ENCODE assay signal across 8 cellular contexts in genomic region chr1:3564921-3565831, GRCh38. TPM values are rescaled to one million over a fixed set of nuclear protein-coding genes. Genes with fewer than 3 reads are reported as not detected.
A peak's percentile ranks its signal among the peaks of the same experiment; 100 is the strongest.
DNase-seq lines count a peak whose midpoint lies in the region; ATAC-seq and TF ChIP-seq lines count a peak whose summit lies in the region.

No MANE protein-coding gene starts in this region.

- peak; percentile 51 for DNase-seq in A673 (ENCODE audit: low spot score)
- no peak for DNase-seq in mammary epithelial cell
- peak; percentile 34 to 55 for DNase-seq in lung microvascular endothelial cell (ENCODE audit: low read depth in 2 of 2)
- DNase-seq in upper lobe of right lung: no peak

- H3K79me2 ChIP-seq in mammary epithelial cell (ENCODE audit: insufficient read depth, low read length): no peaks in the 10 kb centered on the region

- H3K9ac ChIP-seq in mammary epithelial cell (ENCODE audit: insufficient read depth, low read length): no peak overlapping the region

- peak; percentile 70 for ATAC-seq in SK-N-SH treated with all-trans-retinoic acid at 6 μM for 48 hours
- ATAC-seq in upper lobe of right lung: peak; percentile 36
- no peak for ATAC-seq in HG02884 (IDR thresholded peaks at IDR 0.05; ENCODE audit: unreplicated experiment)
- no peak for ATAC-seq in GM21390 (IDR thresholded peaks at IDR 0.05; ENCODE audit: unreplicated experiment)

- CTCF ChIA-PET in A673 (lab: Charles Lee): interaction anchor here (2.1 kb wide), 1 partner anchor 54 kb away, joined by 18 read pairs; no protein-coding TSS in a partner anchor
- CTCF ChIA-PET in mammary epithelial cell (lab: Charles Lee; ENCODE audit: low non-redundant PET): interaction anchor here (0.6 kb wide), 1 partner anchor 157 kb away, joined by 3 read pairs; no protein-coding TSS in a partner anchor

- H2AFZ ChIP-seq in mammary epithelial cell (ENCODE audit: low read depth, low read length): no peak overlapping the region

- no peak overlapping the region for H3K4me3 ChIP-seq in A673 (ENCODE audit: low read depth, low read length, poor library complexity, severe bottlenecking)
- H3K4me3 ChIP-seq in mammary epithelial cell (replicated peaks in 1 of 3; ENCODE audit: insufficient read depth in 1 of 3, low read depth in 2 of 3, low read length in 3 of 3): no peak overlapping the region
- no peak overlapping the region for H3K4me3 ChIP-seq in upper lobe of right lung

- BruUV-seq in A673 (replicated peaks; lab: Mats Ljungman, UMichigan) (no TSS peak), mammary epithelial cell (replicated peaks; lab: Mats Ljungman, UMichigan) (no TSS peak)

- dilution Hi-C loops in mammary epithelial cell (cut with HindIII; ENCODE audit: low sequenced_read_pairs): no loop called here

- WGBS in mammary epithelial cell (ENCODE audit: low coverage, missing lambda C conversion rate): 43% methylated on average over 13 of the region's 29 CpGs

- no peaks in the 10 kb centered on the region for H3K36me3 ChIP-seq in A673 (ENCODE audit: insufficient read depth, low read length, poor library complexity, severe bottlenecking)
- no peaks in the 10 kb centered on the region for H3K36me3 ChIP-seq in mammary epithelial cell (ENCODE audit: insufficient read depth, low read length)
- no peaks in the 10 kb centered on the region for H3K36me3 ChIP-seq in upper lobe of right lung

- no peak overlapping the region for H3K27ac ChIP-seq in A673 (ENCODE audit: low read depth, low read length, poor library complexity, severe bottlenecking)
- H3K27ac ChIP-seq in mammary epithelial cell (ENCODE audit: insufficient read depth, low read depth, low read length): no peak overlapping the region
- no peak overlapping the region for H3K27ac ChIP-seq in upper lobe of right lung

- TF ChIP-seq CTCF in A673 (conservative IDR thresholded peaks at IDR 0.05; ENCODE audit: low read depth, low read length): peak; percentile 95
- TF ChIP-seq CTCF in GM12872 (IDR thresholded peaks at IDR 0.05; ENCODE audit: insufficient read depth, low read depth, low read length): peak; percentile 84
- peak; percentile 85 to 93 for TF ChIP-seq CTCF in mammary epithelial cell (conservative IDR thresholded peaks at IDR 0.05 in 1 of 2, IDR thresholded peaks at IDR 0.05 in 1 of 2; ENCODE audit: extremely low read depth in 1 of 2, insufficient read depth in 1 of 2, low read depth in 1 of 2, low read length in 2 of 2)
- TF ChIP-seq CTCF in upper lobe of right lung (IDR thresholded peaks at IDR 0.05): peak; percentile 92

- H3K9me3 ChIP-seq in A673 (ENCODE audit: low read depth, low read length, poor library complexity, severe bottlenecking) (no peaks in the 10 kb centered on the region), mammary epithelial cell (replicated peaks; ENCODE audit: insufficient read depth, low read length) (no peaks in the 10 kb centered on the region), upper lobe of right lung (no peaks in the 10 kb centered on the region)

- H3K4me1 ChIP-seq in A673 (ENCODE audit: insufficient read depth, low read length, poor library complexity, severe bottlenecking) (no peaks in the 10 kb centered on the region), mammary epithelial cell (ENCODE audit: insufficient read depth, low read length) (no peaks in the 10 kb centered on the region), upper lobe of right lung (no peaks in the 10 kb centered on the region)

- H4K20me1 ChIP-seq in mammary epithelial cell (ENCODE audit: insufficient read depth, low read length): no peaks in the 10 kb centered on the region

- in situ Hi-C loops in mammary epithelial cell (cut with MboI; ENCODE audit: low sequenced_read_pairs in 2 of 2): no loop called here

- H3K27me3 ChIP-seq in A673 (replicated peaks; ENCODE audit: insufficient read depth, low read depth, low read length, poor library complexity) (no peaks in the 10 kb centered on the region), mammary epithelial cell (ENCODE audit: insufficient read depth, low read length) (no peaks in the 10 kb centered on the region), upper lobe of right lung (no peaks in the 10 kb centered on the region)

- POLR2A ChIA-PET in A673 (lab: Charles Lee; ENCODE audit: low non-redundant PET): no interaction called here

- intact Hi-C loops in A673 (cut with micrococcal nuclease; ENCODE audit: unreplicated experiment) (loop anchor here (1.0 to 5.0 kb wide), 2 partner anchors 54 to 157 kb away; no protein-coding TSS in a partner anchor), mammary epithelial cell (cut with micrococcal nuclease) (loop anchor here (1.0 to 5.0 kb wide), 4 partner anchors 50 to 159 kb away; no protein-coding TSS in a partner anchor), upper lobe of right lung (cut with DNase I) (loop anchor here (5.0 kb wide), 1 partner anchor 52 kb away; no protein-coding TSS in a partner anchor)

- no peak overlapping the region for H3K4me2 ChIP-seq in mammary epithelial cell (ENCODE audit: insufficient read depth, low read depth, low read length)

TF ChIP-seq in SK-N-SH treated with all-trans-retinoic acid at 6 μM for 48 hours, 23 proteins besides CTCF, POLR2A, EP300 and RAD21 (continues in another document):
- TF ChIP-seq TSHZ2 (CRISPR knock-in tag; IDR thresholded peaks at IDR 0.05) (no peak), SNAI2 (CRISPR knock-in tag; IDR thresholded peaks at IDR 0.05) (no peak), CREB5 (CRISPR knock-in tag; IDR thresholded peaks at IDR 0.05; ENCODE audit: low read depth) (no peak), ZNF8 (CRISPR knock-in tag; IDR thresholded peaks at IDR 0.05) (no peak), ZFP3 (CRISPR knock-in tag; IDR thresholded peaks at IDR 0.05) (no peak), POU6F1 (CRISPR knock-in tag; IDR thresholded peaks at IDR 0.05; ENCODE audit: borderline replicate concordance, low read depth) (no peak), TOX (CRISPR knock-in tag; IDR thresholded peaks at IDR 0.05; ENCODE audit: borderline replicate concordance) (no peak)

RNA-seq across cellular contexts. Expression of gene MEGF6, which starts 46.1 kb away (rescaled TPM):
- total RNA-seq in A673 (2021): 2.8 and 7.8 TPM in 2 replicates
- total RNA-seq in mammary epithelial cell: 10 to 100 TPM in 1 of 2 donors, under 1 TPM in 1; 0.82 to 29.2 TPM
- 0.71 TPM for polyA plus RNA-seq in mammary epithelial cell
- polyA minus RNA-seq in mammary epithelial cell: not detected
- total RNA-seq in lung microvascular endothelial cell: 53.8 and 212 TPM in 2 replicates
- 96.6 TPM for total RNA-seq in upper lobe of right lung

RNA-seq across cellular contexts. Expression of gene TPRG1L, which starts 59.6 kb away (rescaled TPM):
- total RNA-seq in A673 (2021) (13.4 and 13.7 TPM in 2 replicates), mammary epithelial cell (10 to 100 TPM; 44.2 to 48.6 TPM), lung microvascular endothelial cell (26.2 and 28.6 TPM in 2 replicates), upper lobe of right lung (47.5 TPM)
- 57.0 TPM for polyA plus RNA-seq in mammary epithelial cell
- 57.2 TPM for polyA minus RNA-seq in mammary epithelial cell

Comparison
In these comparisons a context has a peak if more than half of its experiments do, and no peak if none do; other contexts are left out.
1. DNase-seq: peak in A673 (single experiment) and lung microvascular endothelial cell (2 of 2); none in mammary epithelial cell (single experiment) and upper lobe of right lung (single experiment).
2. ATAC-seq: peak in SK-N-SH treated with all-trans-retinoic acid at 6 μM for 48 hours (single experiment) and upper lobe of right lung (single experiment); none in HG02884 (single experiment) and GM21390 (single experiment).
3. Peak in every context shown above with its lines, with median percentiles within 50 percentile points of each other: CTCF ChIP-seq.